18 cellular contexts compared by ENCODE assay signal in genomic region chr14:104769324-104770071, GRCh38. TPM values are rescaled to one million over a fixed set of nuclear protein-coding genes. Genes with fewer than 3 reads are reported as not detected.
A peak's percentile ranks its signal among the peaks of the same experiment; 100 is the strongest.
DNase-seq lines count a peak whose midpoint lies in the region; ATAC-seq, FAIRE-seq and TF ChIP-seq lines count a peak whose summit lies in the region.
"Had no signal": no experiment of that assay in that cellular context is flagged by ENCODE, and none has a peak within 500 bp of the region (broad histone marks: within the 10 kb centered on the region; RNA-seq: fewer than 3 reads in every experiment).

No MANE protein-coding gene starts in this region.

- H3K27ac Mint-ChIP-seq in activated T-helper 2 cell treated with anti-CD3 and anti-CD28 coated beads, Interferon-gamma antibody, Interleukin-2, Interleukin-4, amounts not matched to agents 10 μg/mL and 5 μg/mL and 100 μg/mL, durations not matched to agents 14 hours and 24 hours and 36 hours = peak overlapping the region; percentile 38
- peak overlapping the region in 1 of 2 donors; percentile 11 for H3K27ac Mint-ChIP-seq in T-cell

- WGBS in mesenchymal stem cell = 88% methylated on average over 16 of the region's 18 CpGs

- FAIRE-seq in GM12892 (lab: Jason Lieb, UNC) = no peak

- H3K27ac ChIP-seq in BLaER1 = peak overlapping the region; percentile 41; the same call in 1 of the 2 replicates
- no peak overlapping the region for H3K27ac ChIP-seq in mesenchymal stem cell (ENCODE audit: low read length, poor library complexity, severe bottlenecking)

- peaks cover 4% of the 10 kb centered on the region for H3K79me1 ChIP-seq in mesenchymal stem cell (replicated peaks; ENCODE audit: low read length, poor library complexity, severe bottlenecking)

- peaks cover 40% of the 10 kb centered on the region for H4K20me1 ChIP-seq in BLaER1

- H3K27me3 ChIP-seq in BLaER1 (no peaks in the 10 kb centered on the region), H7 (ENCODE audit: control insufficient read depth, insufficient read depth, low read length) (no peaks in the 10 kb centered on the region), mesenchymal stem cell (ENCODE audit: control insufficient read depth in 1 of 2, insufficient read depth in 1 of 2, low read length in 2 of 2) (no peaks in the 10 kb centered on the region)
- H3K27me3 ChIP-seq: tibial nerve had no signal

- H3K36me3 ChIP-seq in BLaER1 = peaks cover 69% of the 10 kb centered on the region
- peaks cover 16% of the 10 kb centered on the region for H3K36me3 ChIP-seq in H7 (replicated peaks; ENCODE audit: control insufficient read depth, insufficient read depth, low read length)
- peaks cover 37 to 56% of the 10 kb centered on the region in 2 experiments for H3K36me3 ChIP-seq in mesenchymal stem cell (ENCODE audit: control insufficient read depth in 1 of 2, insufficient read depth in 2 of 2, low read depth in 1 of 2, low read length in 2 of 2)

- H2BK120ac ChIP-seq in mesenchymal stem cell (ENCODE audit: low read depth, low read length) = no peak overlapping the region

- no peak overlapping the region for H3K4me3 Mint-ChIP-seq in activated T-helper 2 cell treated with anti-CD3 and anti-CD28 coated beads, Interferon-gamma antibody, Interleukin-2, Interleukin-4, amounts not matched to agents 10 μg/mL and 5 μg/mL and 100 μg/mL, durations not matched to agents 14 hours and 24 hours and 36 hours (ENCODE audit: low read depth)
- H3K4me3 Mint-ChIP-seq in T-cell = no peak overlapping the region
- H3K4me3 Mint-ChIP-seq: naive thymus-derived CD8-positive, alpha-beta T cell had no signal

- peaks cover 3% of the 10 kb centered on the region for H3K9me3 Mint-ChIP-seq in activated T-helper 2 cell treated with anti-CD3 and anti-CD28 coated beads, Interferon-gamma antibody, Interleukin-2, Interleukin-4, amounts not matched to agents 10 μg/mL and 5 μg/mL and 100 μg/mL, durations not matched to agents 14 hours and 24 hours and 36 hours
- H3K9me3 Mint-ChIP-seq in T-cell = peaks cover 0 to 2% (median 0%) of the 10 kb centered on the region in 3 donors

- H3K36me3 Mint-ChIP-seq in activated T-helper 2 cell treated with anti-CD3 and anti-CD28 coated beads, Interferon-gamma antibody, Interleukin-2, Interleukin-4, amounts not matched to agents 10 μg/mL and 5 μg/mL and 100 μg/mL, durations not matched to agents 14 hours and 24 hours and 36 hours (ENCODE audit: low read depth) = peaks cover 44% of the 10 kb centered on the region
- peaks cover 17% of the 10 kb centered on the region for H3K36me3 Mint-ChIP-seq in T-cell

- H3K14ac ChIP-seq in mesenchymal stem cell (ENCODE audit: low read length in 2 of 2) = peak overlapping the region in 1 of 2 experiments; percentile 50

- peaks cover 33% of the 10 kb centered on the region for H3K9me3 ChIP-seq in BLaER1
- no peaks in the 10 kb centered on the region for H3K9me3 ChIP-seq in mesenchymal stem cell (ENCODE audit: control insufficient read depth, low read length)

- no peak for ATAC-seq in T-cell (replicated peaks in 1 of 4)

- H3K4me1 Mint-ChIP-seq in activated T-helper 2 cell treated with anti-CD3 and anti-CD28 coated beads, Interferon-gamma antibody, Interleukin-2, Interleukin-4, amounts not matched to agents 10 μg/mL and 5 μg/mL and 100 μg/mL, durations not matched to agents 14 hours and 24 hours and 36 hours (ENCODE audit: low read depth) = peaks cover 4% of the 10 kb centered on the region
- H3K4me1 Mint-ChIP-seq in T-cell = peaks cover 0 to 10% (median 0%) of the 10 kb centered on the region in 3 donors

- H2AK5ac ChIP-seq in mesenchymal stem cell (ENCODE audit: low read length, severe bottlenecking) = no peak overlapping the region

- H3K23ac ChIP-seq in mesenchymal stem cell (ENCODE audit: low read length in 2 of 2) = no peak overlapping the region

- no peaks in the 10 kb centered on the region for H3K27me3 Mint-ChIP-seq in activated T-helper 2 cell treated with anti-CD3 and anti-CD28 coated beads, Interferon-gamma antibody, Interleukin-2, Interleukin-4, amounts not matched to agents 10 μg/mL and 5 μg/mL and 100 μg/mL, durations not matched to agents 14 hours and 24 hours and 36 hours (ENCODE audit: low read depth)
- no peaks in the 10 kb centered on the region for H3K27me3 Mint-ChIP-seq in T-cell
- H3K27me3 Mint-ChIP-seq: naive thymus-derived CD8-positive, alpha-beta T cell had no signal

- DNase-seq in H7 (peak; percentile 63), mesenchymal stem cell (no peak), GM12892 (ENCODE audit: insufficient read length) (no peak), HT-29 (ENCODE audit: low spot score) (no peak), NCI-H1694 (lab: John Stamatoyannopoulos, UW) (no peak), T-cell (no peak)
- DNase-seq in activated T-helper 2 cell treated with anti-CD3 and anti-CD28 coated beads, Interferon-gamma antibody, Interleukin-2, Interleukin-4, amounts not matched to agents 10 μg/mL and 5 μg/mL and 100 μg/mL, durations not matched to agents 14 hours and 24 hours and 36 hours (ENCODE audit: low spot score) = no peak
- DNase-seq: activated CD4-positive, alpha-beta T cell treated with anti-CD3 and anti-CD28 coated beads, Interleukin-2, amount 50 U/mL, for 4 hours; activated naive CD4-positive, alpha-beta T cell treated with Interleukin-2 at 50 U/mL for 16 hours; effector memory CD4-positive, alpha-beta T cell; KG1; left cardiac atrium; naive thymus-derived CD8-positive, alpha-beta T cell; NCI-H187; SHP77 treated with DMSO at 0.1 percent for 48 hours; stimulated activated naive CD4-positive, alpha-beta T cell had no signal

- CTCF ChIA-PET in T-cell (lab: Charles Lee) = interaction anchor here (1.2 to 1.5 kb wide), 2 partner anchors 17 to 57 kb away, joined by 4 to 7 read pairs; partner anchors contain the start of gene SIVA1 (in 1 of the 2)

- intact Hi-C loops in activated T-helper 2 cell treated with anti-CD3 and anti-CD28 coated beads, Interferon-gamma antibody, Interleukin-2, Interleukin-4, amounts not matched to agents 10 μg/mL and 5 μg/mL and 100 μg/mL, durations not matched to agents 14 hours and 24 hours and 36 hours (cut with micrococcal nuclease) = loop anchor here (2.0 to 5.0 kb wide), 2 partner anchors 17 to 98 kb away; partner anchors contain the start of genes CEP170B and SIVA1

- H3K4me1 ChIP-seq in BLaER1 = peaks cover 21% of the 10 kb centered on the region
- H3K4me1 ChIP-seq in mesenchymal stem cell (ENCODE audit: control insufficient read depth, insufficient read depth, low read depth, low read length) = peaks cover 13% of the 10 kb centered on the region

- H3K9ac ChIP-seq in BLaER1 = peak overlapping the region; percentile 4; the same call in 1 of the 2 replicates
- H3K9ac ChIP-seq in mesenchymal stem cell (ENCODE audit: low read length) = no peak overlapping the region

- H2AFZ ChIP-seq in mesenchymal stem cell (ENCODE audit: low read depth, low read length) = no peak overlapping the region

- no peak overlapping the region for H4K91ac ChIP-seq in mesenchymal stem cell (ENCODE audit: low read length)

- no peak overlapping the region for H3K4me3 ChIP-seq in BLaER1
- no peak overlapping the region for H3K4me3 ChIP-seq in H7 (ENCODE audit: insufficient read depth, low read depth, low read length)
- H3K4me3 ChIP-seq in mesenchymal stem cell (ENCODE audit: insufficient read depth in 1 of 2, low read depth in 1 of 2, low read length in 2 of 2) = no peak overlapping the region
- H3K4me3 ChIP-seq: tibial nerve had no signal

- peak overlapping the region; percentile 94 for H4K8ac ChIP-seq in mesenchymal stem cell (ENCODE audit: low read length)

- POLR2A ChIA-PET in T-cell (lab: Charles Lee) = interaction anchor here in 1 of 2 donors (1.2 kb wide), 1 partner anchor 17 kb away, joined by 4 read pairs; the partner anchor contains the start of gene SIVA1

- no peak for TF ChIP-seq POLR2A in GM12892 (IDR thresholded peaks at IDR 0.05; ENCODE audit: low read depth, low read length)

- H3K18ac ChIP-seq in mesenchymal stem cell (ENCODE audit: low read depth in 1 of 2, low read length in 2 of 2) = peak overlapping the region in 1 of 2 experiments; percentile 53

- H3K4me2 ChIP-seq in BLaER1 (peak overlapping the region; percentile 50), mesenchymal stem cell (ENCODE audit: low read length, poor library complexity, severe bottlenecking) (no peak overlapping the region)

- H2BK5ac ChIP-seq in mesenchymal stem cell (ENCODE audit: low read depth, low read length, poor library complexity, severe bottlenecking) = no peak overlapping the region

- H2BK12ac ChIP-seq in mesenchymal stem cell (ENCODE audit: low read length in 2 of 2) = peak overlapping the region in 1 of 2 experiments; percentile 73

- H3K4ac ChIP-seq in mesenchymal stem cell (ENCODE audit: low read depth in 1 of 2, low read length in 2 of 2) = no peak overlapping the region

- H2BK15ac ChIP-seq in mesenchymal stem cell (ENCODE audit: low read depth, poor library complexity, severe bottlenecking) = no peak overlapping the region

RNA-seq across cellular contexts. Expression of gene SIVA1, which starts 16.6 kb away (rescaled TPM):
- 206 and 249 TPM in 2 replicates for total RNA-seq in H7 (2014; rRNA removed; shearing (Covaris generic))
- 96.0 and 104 TPM in 2 replicates for total RNA-seq in activated T-helper 2 cell treated with anti-CD3 and anti-CD28 coated beads, Interferon-gamma antibody, Interleukin-2, Interleukin-4, amounts not matched to agents 10 μg/mL and 5 μg/mL and 100 μg/mL, durations not matched to agents 14 hours and 24 hours and 36 hours
- 68.6 TPM for polyA plus RNA-seq in mesenchymal stem cell (2013, experiment 1 of 2)
- polyA plus RNA-seq in mesenchymal stem cell (2013, experiment 2 of 2) = 73.5 TPM
- polyA plus RNA-seq in GM12892 (2012; ENCODE audit: missing spikeins) = 30.8 TPM
- total RNA-seq in HT-29 (2014; rRNA removed; shearing (Covaris generic)) = 243 and 250 TPM in 2 replicates
- total RNA-seq in T-cell = 10 to 100 TPM; 62.3 to 93.5 (median 79.5) TPM

RNA-seq across cellular contexts. Expression of gene AKT1, which starts 26.1 kb away (rescaled TPM):
- 152 and 165 TPM in 2 replicates for total RNA-seq in H7 (2014; rRNA removed; shearing (Covaris generic))
- 145 TPM in 2 replicates for total RNA-seq in activated T-helper 2 cell treated with anti-CD3 and anti-CD28 coated beads, Interferon-gamma antibody, Interleukin-2, Interleukin-4, amounts not matched to agents 10 μg/mL and 5 μg/mL and 100 μg/mL, durations not matched to agents 14 hours and 24 hours and 36 hours
- polyA plus RNA-seq in mesenchymal stem cell (2013, experiment 1 of 2) = 106 TPM
- polyA plus RNA-seq in mesenchymal stem cell (2013, experiment 2 of 2) = 108 TPM
- 40.7 TPM for polyA plus RNA-seq in GM12892 (2012; ENCODE audit: missing spikeins)
- total RNA-seq in HT-29 (2014; rRNA removed; shearing (Covaris generic)) = 161 and 168 TPM in 2 replicates
- total RNA-seq in T-cell = 100 to 1,000 TPM in 2 of 5 donors, 10 to 100 TPM in 3; 68.4 to 113 (median 99.7) TPM

RNA-seq across cellular contexts. Expression of gene ZBTB42, which starts 31.4 kb away (rescaled TPM):
- total RNA-seq in H7 (2014; rRNA removed; shearing (Covaris generic)) = 9.1 and 9.5 TPM in 2 replicates
- total RNA-seq in activated T-helper 2 cell treated with anti-CD3 and anti-CD28 coated beads, Interferon-gamma antibody, Interleukin-2, Interleukin-4, amounts not matched to agents 10 μg/mL and 5 μg/mL and 100 μg/mL, durations not matched to agents 14 hours and 24 hours and 36 hours = 5.2 and 5.4 TPM in 2 replicates
- polyA plus RNA-seq in mesenchymal stem cell (2013, experiment 1 of 2) = 1.8 TPM
- 1.6 TPM for polyA plus RNA-seq in mesenchymal stem cell (2013, experiment 2 of 2)
- polyA plus RNA-seq in GM12892 (2012; ENCODE audit: missing spikeins) = 0.13 TPM
- 12.1 and 17.2 TPM in 2 replicates for total RNA-seq in HT-29 (2014; rRNA removed; shearing (Covaris generic))
- 10 to 100 TPM in 1 of 5 donors, 1 to 10 TPM in 4; 3.5 to 10.5 (median 9.4) TPM for total RNA-seq in T-cell

RNA-seq across cellular contexts. Expression of gene ADSS1, which starts 45.5 kb away (rescaled TPM):
- total RNA-seq in H7 (2014; rRNA removed; shearing (Covaris generic)) = 10.3 and 11.2 TPM in 2 replicates
- 1.1 and 2.4 TPM in 2 replicates for total RNA-seq in activated T-helper 2 cell treated with anti-CD3 and anti-CD28 coated beads, Interferon-gamma antibody, Interleukin-2, Interleukin-4, amounts not matched to agents 10 μg/mL and 5 μg/mL and 100 μg/mL, durations not matched to agents 14 hours and 24 hours and 36 hours
- polyA plus RNA-seq in mesenchymal stem cell (2013, experiment 1 of 2) = 5.2 TPM
- polyA plus RNA-seq in mesenchymal stem cell (2013, experiment 2 of 2) = 4.8 TPM
- not detected for polyA plus RNA-seq in GM12892 (2012; ENCODE audit: missing spikeins)
- 2.1 and 8.3 TPM in 2 replicates for total RNA-seq in HT-29 (2014; rRNA removed; shearing (Covaris generic))
- total RNA-seq in T-cell = 1 to 10 TPM; 2.4 to 5.7 (median 3.5) TPM
